Comparison of ENCODE assay signal across 19 cellular contexts in the genomic region with DNA sequence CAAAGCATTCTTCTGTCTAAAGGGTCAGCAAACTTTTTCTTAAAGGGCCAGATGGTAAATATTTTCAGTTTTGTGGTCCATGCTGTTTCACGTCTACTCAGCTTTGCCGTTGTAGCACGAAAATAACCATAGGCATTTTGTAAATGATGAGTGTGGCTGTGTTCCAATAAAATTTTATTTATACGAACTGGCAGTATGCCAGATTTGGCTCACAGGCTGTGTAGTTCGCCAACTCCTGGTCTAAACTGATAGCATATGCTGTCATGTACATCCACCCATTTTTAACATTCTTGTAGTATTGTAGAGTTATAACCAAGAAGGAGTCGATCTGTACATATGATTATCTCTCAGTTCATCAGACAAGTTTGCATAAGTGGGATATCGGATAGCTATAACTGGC. TPM values are rescaled to one million over a fixed set of nuclear protein-coding genes. Genes with fewer than 3 reads are reported as not detected.
DNase-seq lines count a peak whose midpoint lies in the region; ATAC-seq, FAIRE-seq and TF ChIP-seq lines count a peak whose summit lies in the region.
"Had no signal": no experiment of that assay in that cellular context is flagged by ENCODE, and none has a peak within 500 bp of the region (broad histone marks: within the 10 kb centered on the region; RNA-seq: fewer than 3 reads in every experiment).

No MANE protein-coding gene starts in this region.

- H3K4me1 Mint-ChIP-seq in T-helper 17 cell = peaks cover 8% of the 10 kb centered on the region
- no peaks in the 10 kb centered on the region for H3K4me1 Mint-ChIP-seq in MCF 10A (ENCODE audit: insufficient read depth, unreplicated experiment)

- CTCF ChIA-PET in SK-N-SH (lab: Yijun Ruan, JAX) (interaction anchor here (1.8 kb wide), 1 partner anchor 86 kb away, joined by 4 read pairs; no protein-coding TSS in a partner anchor), MCF 10A (lab: Yijun Ruan, JAX) (interaction anchor here (0.6 to 1.0 kb wide), 2 partner anchors 14 to 85 kb away, joined by 3 read pairs; no protein-coding TSS in a partner anchor)

- H3K27ac Mint-ChIP-seq in T-helper 17 cell = peak overlapping the region; percentile 41
- no peak overlapping the region for H3K27ac Mint-ChIP-seq in MCF 10A (ENCODE audit: low read depth, unreplicated experiment)

- no peaks in the 10 kb centered on the region for H3K27me3 Mint-ChIP-seq in T-helper 17 cell
- H3K27me3 Mint-ChIP-seq in MCF 10A (ENCODE audit: insufficient read depth, unreplicated experiment) = peaks cover 42% of the 10 kb centered on the region

- H3K27ac ChIP-seq in SK-N-SH (ENCODE audit: low read depth in 2 of 2, low read length in 1 of 2) = no peak overlapping the region
- H3K27ac ChIP-seq: A549, C4-2B, GM23248, SJSA1 had no signal

- H3K9ac ChIP-seq in SK-N-SH = no peak overlapping the region
- H3K9ac ChIP-seq: GM23248 had no signal

- no peaks in the 10 kb centered on the region for H3K9me3 Mint-ChIP-seq in MCF 10A (ENCODE audit: unreplicated experiment)

- H4K20me1 ChIP-seq in SK-N-SH (ENCODE audit: insufficient read depth) = peaks cover 4% of the 10 kb centered on the region; the same call in 1 of the 2 replicates

- DNase-seq in SK-N-SH (no peak), GM12892 (ENCODE audit: insufficient read length) (no peak), T-helper 17 cell (no peak), erythroblast (lab: John Stamatoyannopoulos, UW) (peak; percentile 84 to 90), MCF 10A (ENCODE audit: unreplicated experiment) (no peak)
- DNase-seq: DMS53, GM23248, NCI-H2171, NCI-H510A treated with DMSO at 0.1 percent for 48 hours, OCI-M1, RPMI8226 had no signal

- H3F3A ChIP-seq in SK-N-SH (replicated peaks; ENCODE audit: insufficient read depth) = no peaks in the 10 kb centered on the region

- H2AFZ ChIP-seq in SK-N-SH (ENCODE audit: low read depth) = no peak overlapping the region
- H2AFZ ChIP-seq: GM23248 had no signal

- POLR2A ChIA-PET in SK-N-SH (lab: Yijun Ruan, JAX) = no interaction called here
- POLR2A ChIA-PET in MCF 10A (lab: Yijun Ruan, JAX) = interaction anchor here (0.6 to 1.0 kb wide), 2 partner anchors 64 to 158 kb away, joined by 3 read pairs; no protein-coding TSS in a partner anchor

- no peaks in the 10 kb centered on the region for H3K4me1 ChIP-seq in SK-N-SH (ENCODE audit: control insufficient read depth in 1 of 2, insufficient read depth in 2 of 2, low read depth in 1 of 2, low read length in 1 of 2)
- H3K4me1 ChIP-seq: A549, SJSA1 had no signal

- no peaks in the 10 kb centered on the region for H3K9me2 ChIP-seq in SK-N-SH

- H3K9me3 ChIP-seq in SK-N-SH = no peaks in the 10 kb centered on the region
- H3K9me3 ChIP-seq in T-helper 17 cell (ENCODE audit: control insufficient read depth, low read length, poor library complexity, severe bottlenecking) = no peaks in the 10 kb centered on the region
- H3K9me3 ChIP-seq: A549, SJSA1 had no signal

- intact Hi-C loops in MCF 10A (cut with micrococcal nuclease) = no loop called here

- peaks cover 10% of the 10 kb centered on the region; the same call in 1 of the 2 replicates for H3K27me3 ChIP-seq in SK-N-SH (ENCODE audit: insufficient read depth)
- H3K27me3 ChIP-seq: SJSA1 had no signal

- H3K4me3 Mint-ChIP-seq in T-helper 17 cell (no peak overlapping the region), MCF 10A (ENCODE audit: unreplicated experiment) (no peak overlapping the region)

- TF ChIP-seq POLR2A in GM12892 (IDR thresholded peaks at IDR 0.05; ENCODE audit: low read depth, low read length) = no peak
- TF ChIP-seq POLR2A in erythroblast (IDR thresholded peaks at IDR 0.05; ENCODE audit: low read length) = no peak

- no peak overlapping the region for H3K4me2 ChIP-seq in SK-N-SH
- H3K4me2 ChIP-seq: A549 had no signal

- BruUV-seq in MCF 10A (replicated peaks; lab: Mats Ljungman, UMichigan) = no TSS peak

- no peak for TF ChIP-seq RAD21 in SK-N-SH (IDR thresholded peaks at IDR 0.05; ENCODE audit: low read length)

- TF ChIP-seq CTCF in SK-N-SH (IDR thresholded peaks at IDR 0.05) = no peak
- no peak for TF ChIP-seq CTCF in MCF 10A (IDR thresholded peaks at IDR 0.05; ENCODE audit: unreplicated experiment)

- H3K36me3 ChIP-seq in SK-N-SH (replicated peaks in 1 of 2; ENCODE audit: control insufficient read depth in 1 of 2, insufficient read depth in 2 of 2, low read length in 1 of 2) = peaks cover 43 to 47% of the 10 kb centered on the region in 2 experiments

- WGBS in SK-N-SH (ENCODE audit: low lambda C conversion rate) = 27% methylated on average over 7 of the region's 7 CpGs

- no peak for TF ChIP-seq EP300 in SK-N-SH (IDR thresholded peaks at IDR 0.05; ENCODE audit: borderline replicate concordance in 1 of 2, low read depth in 1 of 2, low read length in 1 of 2)

- H3K79me2 ChIP-seq in SK-N-SH (ENCODE audit: insufficient read depth) = peaks cover 3% of the 10 kb centered on the region; the same call in 1 of the 2 replicates

- H3K36me3 Mint-ChIP-seq in T-helper 17 cell (ENCODE audit: low read depth) (peaks cover 8% of the 10 kb centered on the region), MCF 10A (ENCODE audit: insufficient read depth, unreplicated experiment) (peaks cover 91% of the 10 kb centered on the region)

- peak; percentile 44 for FAIRE-seq in GM12892 (lab: Jason Lieb, UNC)
- FAIRE-seq: A549, GM18507 had no signal

- no peak overlapping the region for H3K4me3 ChIP-seq in SK-N-SH (ENCODE audit: low read depth in 2 of 2, low read length in 1 of 2)
- H3K4me3 ChIP-seq: A549, GM23248, SJSA1 had no signal

- ATAC-seq in SK-N-SH treated with all-trans-retinoic acid at 6 μM for 48 hours = no peak
- no peak for ATAC-seq in T-helper 17 cell
- ATAC-seq in HG03196 (IDR thresholded peaks at IDR 0.05; ENCODE audit: unreplicated experiment) = no peak
- no peak for ATAC-seq in GM19328 (IDR thresholded peaks at IDR 0.05; ENCODE audit: unreplicated experiment)
- ATAC-seq: A549, HCT116 had no signal

TF ChIP-seq in SK-N-SH, 30 proteins besides CTCF, POLR2A, EP300 and RAD21 (continues in another document):
- TF ChIP-seq FOXJ3 (CRISPR knock-in tag; IDR thresholded peaks at IDR 0.05) (no peak), POLR2AphosphoS5 (IDR thresholded peaks at IDR 0.05; ENCODE audit: low read depth, low read length) (no peak), NFIC (IDR thresholded peaks at IDR 0.05; ENCODE audit: borderline replicate concordance) (peak; percentile 67)
- TF ChIP-seq, protein P1, sequence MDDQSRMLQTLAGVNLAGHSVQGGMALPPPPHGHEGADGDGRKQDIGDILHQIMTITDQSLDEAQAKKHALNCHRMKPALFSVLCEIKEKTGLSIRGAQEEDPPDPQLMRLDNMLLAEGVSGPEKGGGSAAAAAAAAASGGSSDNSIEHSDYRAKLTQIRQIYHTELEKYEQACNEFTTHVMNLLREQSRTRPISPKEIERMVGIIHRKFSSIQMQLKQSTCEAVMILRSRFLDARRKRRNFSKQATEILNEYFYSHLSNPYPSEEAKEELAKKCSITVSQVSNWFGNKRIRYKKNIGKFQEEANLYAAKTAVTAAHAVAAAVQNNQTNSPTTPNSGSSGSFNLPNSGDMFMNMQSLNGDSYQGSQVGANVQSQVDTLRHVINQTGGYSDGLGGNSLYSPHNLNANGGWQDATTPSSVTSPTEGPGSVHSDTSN (IDR thresholded peaks at IDR 0.05) = no peak

TF ChIP-seq in SK-N-SH treated with all-trans-retinoic acid at 6 μM for 48 hours, 23 proteins besides CTCF, POLR2A, EP300 and RAD21 (continues in another document):
- TF ChIP-seq ZFP3 (CRISPR knock-in tag; IDR thresholded peaks at IDR 0.05) (no peak), ZC3H10 (CRISPR knock-in tag; IDR thresholded peaks at IDR 0.05) (no peak), ARNTL (CRISPR knock-in tag; IDR thresholded peaks at IDR 0.05; ENCODE audit: borderline replicate concordance, low read depth) (no peak)
- TF ChIP-seq, protein P2, sequence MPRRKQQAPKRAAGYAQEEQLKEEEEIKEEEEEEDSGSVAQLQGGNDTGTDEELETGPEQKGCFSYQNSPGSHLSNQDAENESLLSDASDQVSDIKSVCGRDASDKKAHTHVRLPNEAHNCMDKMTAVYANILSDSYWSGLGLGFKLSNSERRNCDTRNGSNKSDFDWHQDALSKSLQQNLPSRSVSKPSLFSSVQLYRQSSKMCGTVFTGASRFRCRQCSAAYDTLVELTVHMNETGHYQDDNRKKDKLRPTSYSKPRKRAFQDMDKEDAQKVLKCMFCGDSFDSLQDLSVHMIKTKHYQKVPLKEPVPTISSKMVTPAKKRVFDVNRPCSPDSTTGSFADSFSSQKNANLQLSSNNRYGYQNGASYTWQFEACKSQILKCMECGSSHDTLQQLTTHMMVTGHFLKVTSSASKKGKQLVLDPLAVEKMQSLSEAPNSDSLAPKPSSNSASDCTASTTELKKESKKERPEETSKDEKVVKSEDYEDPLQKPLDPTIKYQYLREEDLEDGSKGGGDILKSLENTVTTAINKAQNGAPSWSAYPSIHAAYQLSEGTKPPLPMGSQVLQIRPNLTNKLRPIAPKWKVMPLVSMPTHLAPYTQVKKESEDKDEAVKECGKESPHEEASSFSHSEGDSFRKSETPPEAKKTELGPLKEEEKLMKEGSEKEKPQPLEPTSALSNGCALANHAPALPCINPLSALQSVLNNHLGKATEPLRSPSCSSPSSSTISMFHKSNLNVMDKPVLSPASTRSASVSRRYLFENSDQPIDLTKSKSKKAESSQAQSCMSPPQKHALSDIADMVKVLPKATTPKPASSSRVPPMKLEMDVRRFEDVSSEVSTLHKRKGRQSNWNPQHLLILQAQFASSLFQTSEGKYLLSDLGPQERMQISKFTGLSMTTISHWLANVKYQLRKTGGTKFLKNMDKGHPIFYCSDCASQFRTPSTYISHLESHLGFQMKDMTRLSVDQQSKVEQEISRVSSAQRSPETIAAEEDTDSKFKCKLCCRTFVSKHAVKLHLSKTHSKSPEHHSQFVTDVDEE (CRISPR knock-in tag; IDR thresholded peaks at IDR 0.05) = no peak

RNA-seq across cellular contexts. Expression of gene GCNA, which starts 12.6 kb away (rescaled TPM):
- 1.8 and 2.5 TPM in 2 replicates for polyA plus RNA-seq in SK-N-SH (2012; rRNA removed)
- polyA plus RNA-seq in SK-N-SH (2012; cell fraction: cytosol; rRNA removed) = 0.84 and 0.88 TPM in 2 replicates
- 5.9 and 10.2 TPM in 2 replicates for polyA plus RNA-seq in SK-N-SH (2012; cell fraction: nucleus; rRNA removed)
- polyA plus RNA-seq in GM12892 (2012; ENCODE audit: missing spikeins) = 1.2 TPM
- 1 to 10 TPM; 1.2 to 1.3 TPM for total RNA-seq in T-helper 17 cell
- total RNA-seq in MCF 10A (2022) = 3.4 and 3.8 TPM in 2 replicates

RNA-seq across cellular contexts. Expression of gene OGT, which starts 32.7 kb away (rescaled TPM):
- polyA plus RNA-seq in SK-N-SH (2012; rRNA removed) = 77.0 and 148 TPM in 2 replicates
- polyA plus RNA-seq in SK-N-SH (2012; cell fraction: cytosol; rRNA removed) = 17.5 and 19.8 TPM in 2 replicates
- 556 and 990 TPM in 2 replicates for polyA plus RNA-seq in SK-N-SH (2012; cell fraction: nucleus; rRNA removed)
- 86.4 TPM for polyA plus RNA-seq in GM12892 (2012; ENCODE audit: missing spikeins)
- total RNA-seq in T-helper 17 cell (100 to 1,000 TPM; 423 to 453 TPM), MCF 10A (2022) (282 and 300 TPM in 2 replicates)

RNA-seq across cellular contexts. Expression of gene CXCR3, which starts 52.7 kb away (rescaled TPM):
- not detected in 2 replicates for polyA plus RNA-seq in SK-N-SH (2012; rRNA removed)
- polyA plus RNA-seq in SK-N-SH (2012; cell fraction: cytosol; rRNA removed) = not detected in 2 replicates
- not detected in 2 replicates for polyA plus RNA-seq in SK-N-SH (2012; cell fraction: nucleus; rRNA removed)
- polyA plus RNA-seq in GM12892 (2012; ENCODE audit: missing spikeins) = 0.66 TPM
- total RNA-seq in T-helper 17 cell (1 to 10 TPM; 3.1 to 5.8 TPM), MCF 10A (2022) (not detected in 2 replicates)
- total RNA-seq: GM23248, SJSA1 had no signal
- polyA plus RNA-seq: A549, GM23248 had no signal

Comparison
In these comparisons a context has a peak if more than half of its experiments do, and no peak if none do; other contexts are left out.
1. DNase-seq: peak in erythroblast (2 of 2); none in SK-N-SH (single experiment), GM12892 (single experiment), T-helper 17 cell (0 of 3) and MCF 10A (single experiment).